In genomic region chr3:119220970-119221667, GRCh38 we compare ENCODE assay signal across 22 cellular contexts. TPM values are rescaled to one million over a fixed set of nuclear protein-coding genes. Genes with fewer than 3 reads are reported as not detected.
A peak's percentile ranks its signal among the peaks of the same experiment; 100 is the strongest.
DNase-seq lines count a peak whose midpoint lies in the region; ATAC-seq and TF ChIP-seq lines count a peak whose summit lies in the region.
"Had no signal": no experiment of that assay in that cellular context is flagged by ENCODE, and none has a peak within 500 bp of the region (broad histone marks: within the 10 kb centered on the region; RNA-seq: fewer than 3 reads in every experiment).

No MANE protein-coding gene starts in this region.

- H3K36me3 ChIP-seq in CD8-positive, alpha-beta memory T cell (ENCODE audit: insufficient read depth, low read length): peaks cover 28% of the 10 kb centered on the region

- no peak for ATAC-seq in CD4-positive, alpha-beta T cell (ENCODE audit: poor library complexity)
- ATAC-seq in effector memory CD8-positive, alpha-beta T cell (replicated peaks): no peak
- ATAC-seq in GM18868 (IDR thresholded peaks at IDR 0.05; ENCODE audit: unreplicated experiment) (no peak), HG03354 (IDR thresholded peaks at IDR 0.05; ENCODE audit: poor library complexity, severe bottlenecking, unreplicated experiment) (no peak)
- ATAC-seq: right cardiac atrium had no signal

- CTCF ChIA-PET in CD4-positive, alpha-beta T cell (lab: Charles Lee): interaction anchor here (3.5 kb wide), 1 partner anchor 20 kb away, joined by 11 read pairs; the partner anchor contains the start of gene B4GALT4
- CTCF ChIA-PET in CD8-positive, alpha-beta memory T cell (lab: Charles Lee): no interaction called here

- H3K9me3 ChIP-seq in CD4-positive, alpha-beta T cell (ENCODE audit: control insufficient read depth, low read length): no peaks in the 10 kb centered on the region
- no peaks in the 10 kb centered on the region for H3K9me3 ChIP-seq in CD8-positive, alpha-beta memory T cell (ENCODE audit: low read length)
- H3K9me3 ChIP-seq: SJSA1, stomach, tibial artery had no signal

- POLR2A ChIA-PET in CD4-positive, alpha-beta T cell (lab: Charles Lee): interaction anchor here (1.0 to 3.4 kb wide), 2 partner anchors 20 to 1521 kb away, joined by 4 to 29 read pairs; partner anchors contain the start of genes B4GALT4, GTF2E1 and RABL3
- POLR2A ChIA-PET in CD8-positive, alpha-beta memory T cell (lab: Charles Lee): no interaction called here

- DNase-seq in CD4-positive, alpha-beta T cell: no peak
- no peak for DNase-seq in CD8-positive, alpha-beta memory T cell
- no peak for DNase-seq in effector memory CD8-positive, alpha-beta T cell
- DNase-seq in nephron progenitor cell: no peak
- no peak for DNase-seq in stimulated activated CD4-positive, alpha-beta T cell treated with anti-CD3 and anti-CD28 coated beads, Interleukin-4, amount 100 ng/mL, for 4 hours
- DNase-seq: cerebellar nuclear complex, DMS53, GDM1, head of caudate nucleus, MV-4-11, NCI-H146, NCI-H2171, NCI-H526, right cardiac atrium, stomach, tibial artery had no signal

- H3K27ac Mint-ChIP-seq in CD4-positive, alpha-beta T cell: peak overlapping the region; percentile 93
- peak overlapping the region in 6 of 8 donors; percentile 24 to 81 (median 49) for H3K27ac Mint-ChIP-seq in CD8-positive, alpha-beta memory T cell
- H3K27ac Mint-ChIP-seq in effector memory CD8-positive, alpha-beta T cell: peak overlapping the region; percentile 11 to 19
- H3K27ac Mint-ChIP-seq in nephron progenitor cell: peak overlapping the region; percentile 31
- H3K27ac Mint-ChIP-seq: activated T-helper 1 cell treated with anti-CD3 and anti-CD28 coated beads, Interleukin-12 subunit alpha, Interleukin-12 subunit beta, Interleukin-2, Interleukin-4 antibody, amounts not matched to agents 30 ng/mL and 10 ng/mL and 1 ng/mL, durations not matched to agents 14 hours and 24 hours and 36 hours; T-helper 1 cell treated with Interleukin-12 subunit alpha and Interleukin-12 subunit beta and Interleukin-4 antibody, amounts not matched to agents 30 μg/mL and 1 μg/mL, for 36 hours had no signal

- no peak for TF ChIP-seq CTCF in CD4-positive, alpha-beta T cell (IDR thresholded peaks at IDR 0.05)
- no peak for TF ChIP-seq CTCF in nephron progenitor cell (IDR thresholded peaks at IDR 0.05)

- H3K4me1 Mint-ChIP-seq in CD4-positive, alpha-beta T cell (ENCODE audit: low read depth): peaks cover 74% of the 10 kb centered on the region
- H3K4me1 Mint-ChIP-seq in CD8-positive, alpha-beta memory T cell: peaks cover 23 to 42% (median 24%) of the 10 kb centered on the region in 3 donors
- peaks cover 19 to 22% of the 10 kb centered on the region in 2 donors for H3K4me1 Mint-ChIP-seq in effector memory CD8-positive, alpha-beta T cell (ENCODE audit: low read depth in 2 of 2)
- no peaks in the 10 kb centered on the region for H3K4me1 Mint-ChIP-seq in nephron progenitor cell

- H3K36me3 Mint-ChIP-seq in CD4-positive, alpha-beta T cell (ENCODE audit: low read depth): peaks cover 84% of the 10 kb centered on the region
- H3K36me3 Mint-ChIP-seq in CD8-positive, alpha-beta memory T cell: peaks cover 9 to 77% (median 31%) of the 10 kb centered on the region in 3 donors
- H3K36me3 Mint-ChIP-seq in effector memory CD8-positive, alpha-beta T cell (ENCODE audit: insufficient read depth): peaks cover 75% of the 10 kb centered on the region
- H3K36me3 Mint-ChIP-seq in nephron progenitor cell (ENCODE audit: low read depth): peaks cover 35% of the 10 kb centered on the region

- H3K4me3 ChIP-seq in CD8-positive, alpha-beta memory T cell (ENCODE audit: low read length): no peak overlapping the region
- H3K4me3 ChIP-seq: SJSA1, stomach, tibial artery had no signal

- no peaks in the 10 kb centered on the region for H3K27me3 ChIP-seq in CD4-positive, alpha-beta T cell (ENCODE audit: control insufficient read depth, insufficient read depth, low read length)
- no peaks in the 10 kb centered on the region for H3K27me3 ChIP-seq in CD8-positive, alpha-beta memory T cell (ENCODE audit: insufficient read depth, low read length, poor library complexity, severe bottlenecking)
- H3K27me3 ChIP-seq: SJSA1, stomach, tibial artery had no signal

- intact Hi-C loops in CD4-positive, alpha-beta T cell (cut with DNase I, micrococcal nuclease): loop anchor here in 1 of 2 experiments (10.0 kb wide), 1 partner anchor 266 kb away; no protein-coding TSS in a partner anchor

- no peaks in the 10 kb centered on the region for H3K27me3 Mint-ChIP-seq in CD4-positive, alpha-beta T cell
- no peaks in the 10 kb centered on the region for H3K27me3 Mint-ChIP-seq in CD8-positive, alpha-beta memory T cell
- H3K27me3 Mint-ChIP-seq in effector memory CD8-positive, alpha-beta T cell: no peaks in the 10 kb centered on the region
- H3K27me3 Mint-ChIP-seq in nephron progenitor cell (ENCODE audit: low read depth, poor library complexity): no peaks in the 10 kb centered on the region

- peaks cover 35% of the 10 kb centered on the region for H3K4me1 ChIP-seq in CD8-positive, alpha-beta memory T cell (ENCODE audit: insufficient read depth, low read length)
- H3K4me1 ChIP-seq: SJSA1, stomach, tibial artery had no signal

- H3K4me3 Mint-ChIP-seq in CD4-positive, alpha-beta T cell: no peak overlapping the region
- H3K4me3 Mint-ChIP-seq in CD8-positive, alpha-beta memory T cell: peak overlapping the region in 1 of 7 donors; percentile 9
- H3K4me3 Mint-ChIP-seq in effector memory CD8-positive, alpha-beta T cell: no peak overlapping the region
- H3K4me3 Mint-ChIP-seq in nephron progenitor cell: no peak overlapping the region
- H3K4me3 Mint-ChIP-seq: activated T-helper 1 cell treated with anti-CD3 and anti-CD28 coated beads, Interleukin-12 subunit alpha, Interleukin-12 subunit beta, Interleukin-2, Interleukin-4 antibody, amounts not matched to agents 30 ng/mL and 10 ng/mL and 1 ng/mL, durations not matched to agents 14 hours and 24 hours and 36 hours; T-helper 1 cell treated with Interleukin-12 subunit alpha and Interleukin-12 subunit beta and Interleukin-4 antibody, amounts not matched to agents 30 μg/mL and 1 μg/mL, for 36 hours had no signal

- no peak overlapping the region for H3K27ac ChIP-seq in CD4-positive, alpha-beta T cell (ENCODE audit: low read depth, low read length)
- no peak overlapping the region for H3K27ac ChIP-seq in CD8-positive, alpha-beta memory T cell (ENCODE audit: low read depth, low read length)
- H3K27ac ChIP-seq: SJSA1, stomach, tibial artery had no signal

- H3K9me3 Mint-ChIP-seq in CD4-positive, alpha-beta T cell: no peaks in the 10 kb centered on the region
- no peaks in the 10 kb centered on the region for H3K9me3 Mint-ChIP-seq in CD8-positive, alpha-beta memory T cell
- no peaks in the 10 kb centered on the region for H3K9me3 Mint-ChIP-seq in effector memory CD8-positive, alpha-beta T cell
- no peaks in the 10 kb centered on the region for H3K9me3 Mint-ChIP-seq in nephron progenitor cell
- H3K9me3 Mint-ChIP-seq: activated T-helper 1 cell treated with anti-CD3 and anti-CD28 coated beads, Interleukin-12 subunit alpha, Interleukin-12 subunit beta, Interleukin-2, Interleukin-4 antibody, amounts not matched to agents 30 ng/mL and 10 ng/mL and 1 ng/mL, durations not matched to agents 14 hours and 24 hours and 36 hours; T-helper 1 cell treated with Interleukin-12 subunit alpha and Interleukin-12 subunit beta and Interleukin-4 antibody, amounts not matched to agents 30 μg/mL and 1 μg/mL, for 36 hours had no signal

RNA-seq across cellular contexts. Expression of gene B4GALT4, which starts 19.6 kb away (rescaled TPM):
- 10 to 100 TPM; 26.2 to 29.5 TPM for total RNA-seq in CD4-positive, alpha-beta T cell
- total RNA-seq in CD8-positive, alpha-beta memory T cell: 10 to 100 TPM; 17.9 to 18.0 TPM
- 10.6 TPM for polyA plus RNA-seq in CD8-positive, alpha-beta memory T cell

RNA-seq across cellular contexts. Expression of gene UPK1B, which starts 47.7 kb away (rescaled TPM):
- not detected for total RNA-seq in CD4-positive, alpha-beta T cell
- total RNA-seq in CD8-positive, alpha-beta memory T cell: not detected
- polyA plus RNA-seq in CD8-positive, alpha-beta memory T cell: not detected
- total RNA-seq: activated T-helper 1 cell treated with anti-CD3 and anti-CD28 coated beads, Interleukin-12 subunit alpha, Interleukin-12 subunit beta, Interleukin-2, Interleukin-4 antibody, amounts not matched to agents 30 ng/mL and 10 ng/mL and 1 ng/mL, durations not matched to agents 14 hours and 24 hours and 36 hours; RPMI7951 had no signal

Comparison
In these comparisons a context has a peak if more than half of its experiments do, and no peak if none do; other contexts are left out.
1. H3K27ac Mint-ChIP-seq: peak in every context shown above with its lines; median percentile 93 in CD4-positive, alpha-beta T cell; 49 in CD8-positive, alpha-beta memory T cell; 31 in nephron progenitor cell; 15 in effector memory CD8-positive, alpha-beta T cell.